ENCODE assay signal across 1 cellular context in genomic region chr7:122315507-122316466, GRCh38.
TF ChIP-seq lines count a peak whose summit lies in the region.

No MANE protein-coding gene starts in this region.

TF ChIP-seq in IMR-90, 13 proteins besides CTCF, POLR2A, EP300 and RAD21 (continued from another document):
- TF ChIP-seq SMC3 (IDR thresholded peaks at IDR 0.05; ENCODE audit: low read depth, low read length) (no peak), RFX5 (IDR thresholded peaks at IDR 0.05; ENCODE audit: low read depth, low read length) (no peak), RCOR1 (IDR thresholded peaks at IDR 0.05; ENCODE audit: insufficient replicate concordance, low read length) (no peak), ELK1 (IDR thresholded peaks at IDR 0.05; ENCODE audit: borderline replicate concordance, low read depth, low read length) (no peak), NFE2L2 (IDR thresholded peaks at IDR 0.05; ENCODE audit: low read depth, low read length) (no peak), BHLHE40 (IDR thresholded peaks at IDR 0.05; ENCODE audit: low read depth, low read length) (no peak), MAZ (IDR thresholded peaks at IDR 0.05; ENCODE audit: borderline replicate concordance, low read depth, low read length) (no peak), MXI1 (IDR thresholded peaks at IDR 0.05; ENCODE audit: borderline replicate concordance, low read depth, low read length) (no peak), CHD1 (IDR thresholded peaks at IDR 0.05; ENCODE audit: low read depth, low read length) (no peak), MAFK (IDR thresholded peaks at IDR 0.05; ENCODE audit: low read depth, low read length) (no peak)
